ENCODE assay signal across 1 cellular context in genomic region chr6:82178759-82179112, GRCh38.
TF ChIP-seq lines count a peak whose summit lies in the region.

No MANE protein-coding gene starts in this region.

TF ChIP-seq in SK-N-SH, 30 proteins besides CTCF, POLR2A, EP300 and RAD21:
- TF ChIP-seq FOSL2 (IDR thresholded peaks at IDR 0.05; ENCODE audit: borderline replicate concordance, low read depth), result no peak
